ENCODE assay signal across 1 cellular context in genomic region chr11:88281317-88281712, GRCh38.
TF ChIP-seq lines count a peak whose summit lies in the region.

No MANE protein-coding gene starts in this region.

TF ChIP-seq in HCT116, 20 proteins besides CTCF, POLR2A, EP300 and RAD21 (continued from another document):
- TF ChIP-seq ZBTB33 (IDR thresholded peaks at IDR 0.05; ENCODE audit: extremely low read depth, insufficient replicate concordance, low read length) (no peak), ZNF274 (IDR thresholded peaks at IDR 0.05; ENCODE audit: low read depth, low read length) (no peak), TCF7L2 (IDR thresholded peaks at IDR 0.05; ENCODE audit: borderline replicate concordance, extremely low read depth, insufficient read depth, insufficient read length) (no peak), CEBPB (IDR thresholded peaks at IDR 0.05; ENCODE audit: low read depth) (no peak), SRF (IDR thresholded peaks at IDR 0.05; ENCODE audit: low read depth) (no peak), CBX3 (IDR thresholded peaks at IDR 0.05; ENCODE audit: low read depth) (no peak), SIN3A (IDR thresholded peaks at IDR 0.05; ENCODE audit: low read depth) (no peak), EZH2 (IDR thresholded peaks at IDR 0.05) (no peak), ELF1 (IDR thresholded peaks at IDR 0.05; ENCODE audit: borderline replicate concordance, low read depth) (no peak), SP1 (IDR thresholded peaks at IDR 0.05; ENCODE audit: low read depth) (no peak), ATF3 (IDR thresholded peaks at IDR 0.05) (no peak)
